In the genomic region with DNA sequence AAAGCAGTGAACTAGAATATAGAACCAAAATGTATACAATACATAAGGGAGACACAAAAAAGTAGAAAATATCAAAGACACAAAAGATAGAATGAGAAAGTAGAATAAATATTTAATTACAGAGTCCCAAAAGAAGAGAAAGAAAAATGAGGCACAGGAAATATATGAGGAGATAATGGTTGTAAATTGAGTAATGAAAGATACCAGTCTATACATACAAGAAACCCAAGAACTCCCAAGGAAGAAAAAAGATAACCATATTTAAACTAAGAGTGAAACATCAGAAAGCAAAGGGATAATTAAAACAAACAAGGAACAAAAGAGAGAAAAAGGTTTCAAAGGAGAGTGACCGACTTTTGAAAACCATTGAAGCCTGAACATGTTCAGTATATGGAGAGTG, we compare ENCODE assay signal across 29 cellular contexts.
"Had no signal": no experiment of that assay in that cellular context is flagged by ENCODE, and none has a peak within 500 bp of the region (broad histone marks: within the 10 kb centered on the region; RNA-seq: fewer than 3 reads in every experiment).

No MANE protein-coding gene starts in this region.

- H3K4me3 Mint-ChIP-seq: stimulated activated effector memory CD8-positive, alpha-beta T cell treated with anti-CD3 and anti-CD28 coated beads, Interleukin-12 subunit alpha, Interleukin-12 subunit beta, amount 100 ng/mL, for 72 hours; stimulated activated memory B cell treated with anti-CD40 and anti-IgM and Interleukin-4, amounts not matched to agents 10 μg/mL and 1 μg/mL and 100 μg/mL, for 72 hours; stimulated activated naive B cell treated with anti-CD40 and anti-IgM and Interleukin-4, amounts not matched to agents 10 μg/mL and 1 μg/mL and 100 μg/mL, for 72 hours; stimulated activated naive CD8-positive, alpha-beta T cell treated with anti-CD3 and anti-CD28 coated beads, Interleukin-15, amount 100 ng/mL, for 72 hours; stimulated activated naive CD8-positive, alpha-beta T cell treated with anti-CD3 and anti-CD28 coated beads, Interleukin-15, Interleukin-2, amounts not matched to agents 100 ng/mL and 50 ng/mL, for 24 hours; type B pancreatic cell had no signal

- H3K4me1 Mint-ChIP-seq: stimulated activated effector memory CD8-positive, alpha-beta T cell treated with anti-CD3 and anti-CD28 coated beads, Interleukin-12 subunit alpha, Interleukin-12 subunit beta, amount 100 ng/mL, for 72 hours; stimulated activated memory B cell treated with anti-CD40 and anti-IgM and Interleukin-4, amounts not matched to agents 10 μg/mL and 1 μg/mL and 100 μg/mL, for 72 hours; stimulated activated naive B cell treated with anti-CD40 and anti-IgM and Interleukin-4, amounts not matched to agents 10 μg/mL and 1 μg/mL and 100 μg/mL, for 72 hours; stimulated activated naive CD8-positive, alpha-beta T cell treated with anti-CD3 and anti-CD28 coated beads, Interleukin-15, amount 100 ng/mL, for 72 hours had no signal

- H3K27ac ChIP-seq: stomach, suprapubic skin, testis, thoracic aorta, thyroid gland, tibial artery, tibial nerve, transverse colon, upper lobe of left lung, upper lobe of right lung, uterus, vagina had no signal

- ATAC-seq: stimulated activated effector memory CD8-positive, alpha-beta T cell treated with anti-CD3 and anti-CD28 coated beads, Interleukin-12 subunit alpha, Interleukin-12 subunit beta, amount 100 ng/mL, for 72 hours; stimulated activated memory B cell treated with anti-CD40 and anti-IgM and Interleukin-4, amounts not matched to agents 10 μg/mL and 1 μg/mL and 100 μg/mL, for 72 hours; stimulated activated naive B cell treated with anti-CD40 and anti-IgM and Interleukin-4, amounts not matched to agents 10 μg/mL and 1 μg/mL and 100 μg/mL, for 72 hours; stimulated activated naive CD8-positive, alpha-beta T cell treated with anti-CD3 and anti-CD28 coated beads, Interleukin-15, amount 100 ng/mL, for 72 hours; stimulated activated naive CD8-positive, alpha-beta T cell treated with anti-CD3 and anti-CD28 coated beads, Interleukin-15, Interleukin-2, amounts not matched to agents 100 U/mL and 50 U/mL, for 24 hours; upper lobe of right lung had no signal

- H3K4me1 ChIP-seq: stomach, suprapubic skin, testis, thyroid gland, tibial artery, tibial nerve, transverse colon, upper lobe of left lung, upper lobe of right lung, uterus, vagina had no signal

- H3K27ac Mint-ChIP-seq: stimulated activated effector memory CD8-positive, alpha-beta T cell treated with anti-CD3 and anti-CD28 coated beads, Interleukin-12 subunit alpha, Interleukin-12 subunit beta, amount 100 ng/mL, for 72 hours; stimulated activated memory B cell treated with anti-CD40 and anti-IgM and Interleukin-4, amounts not matched to agents 10 μg/mL and 1 μg/mL and 100 μg/mL, for 72 hours; stimulated activated naive B cell treated with anti-CD40 and anti-IgM and Interleukin-4, amounts not matched to agents 10 μg/mL and 1 μg/mL and 100 μg/mL, for 72 hours; stimulated activated naive CD8-positive, alpha-beta T cell treated with anti-CD3 and anti-CD28 coated beads, Interleukin-15, amount 100 ng/mL, for 72 hours; stimulated activated naive CD8-positive, alpha-beta T cell treated with anti-CD3 and anti-CD28 coated beads, Interleukin-15, Interleukin-2, amounts not matched to agents 100 ng/mL and 50 ng/mL, for 24 hours; type B pancreatic cell had no signal

- H3K36me3 ChIP-seq: stomach, suprapubic skin, thoracic aorta, thyroid gland, tibial artery, transverse colon, upper lobe of left lung, upper lobe of right lung, uterus, vagina had no signal

- H3K9me3 ChIP-seq: stomach, suprapubic skin, testis, thoracic aorta, thyroid gland, tibial artery, tibial nerve, transverse colon, upper lobe of left lung, upper lobe of right lung, uterus, vagina had no signal

- FAIRE-seq: urothelium cell line had no signal

- H3K4me3 ChIP-seq: stomach, suprapubic skin, testis, thoracic aorta, thyroid gland, tibial artery, tibial nerve, transverse colon, upper lobe of left lung, upper lobe of right lung, uterus, vagina had no signal

- H3K36me3 Mint-ChIP-seq: stimulated activated effector memory CD8-positive, alpha-beta T cell treated with anti-CD3 and anti-CD28 coated beads, Interleukin-12 subunit alpha, Interleukin-12 subunit beta, amount 100 ng/mL, for 72 hours; stimulated activated memory B cell treated with anti-CD40 and anti-IgM and Interleukin-4, amounts not matched to agents 10 μg/mL and 1 μg/mL and 100 μg/mL, for 72 hours; stimulated activated naive B cell treated with anti-CD40 and anti-IgM and Interleukin-4, amounts not matched to agents 10 μg/mL and 1 μg/mL and 100 μg/mL, for 72 hours; type B pancreatic cell had no signal

- DNase-seq: stimulated activated CD4-positive, alpha-beta T cell treated with anti-CD3 and anti-CD28 coated beads, Interleukin-2, amount 100 ng/mL, for 48 hours; stimulated activated CD4-positive, alpha-beta T cell treated with anti-CD3 and anti-CD28 coated beads, Interleukin-4, amount 100 ng/mL, for 1 hour; stimulated activated CD4-positive, alpha-beta T cell treated with anti-CD3 and anti-CD28 coated beads, Interleukin-4, amount 100 ng/mL, for 24 hours; stimulated activated CD4-positive, alpha-beta T cell treated with anti-CD3 and anti-CD28 coated beads, Interleukin-4, amount 100 ng/mL, for 4 hours; stimulated activated CD8-positive, alpha-beta memory T cell treated with anti-CD3 and anti-CD28 coated beads, Interleukin-4, amount 100 ng/mL, for 48 hours; stimulated activated naive B cell treated with anti-CD40 and anti-IgM and Interleukin-4, amounts not matched to agents 10 μg/mL and 1 μg/mL and 100 μg/mL, for 72 hours; stimulated activated naive CD4-positive, alpha-beta T cell; stimulated activated naive CD4-positive, alpha-beta T cell treated with Interleukin-2 at 50 U/mL for 16 hours; stimulated activated naive CD8-positive, alpha-beta T cell treated with anti-CD3 and anti-CD28 coated beads, Interleukin-15, amount 100 ng/mL, for 72 hours; stimulated activated naive CD8-positive, alpha-beta T cell treated with anti-CD3 and anti-CD28 coated beads, Interleukin-15, Interleukin-2, amounts not matched to agents 100 U/mL and 50 U/mL, for 24 hours; stomach; substantia nigra; testis; thyroid gland; tibial artery; transverse colon; trophoblast cell; upper lobe of left lung; upper lobe of right lung; uterus had no signal

- H3K27me3 Mint-ChIP-seq: stimulated activated naive CD8-positive, alpha-beta T cell treated with anti-CD3 and anti-CD28 coated beads, Interleukin-15, amount 100 ng/mL, for 72 hours had no signal
